Comparison of ENCODE assay signal across 8 cellular contexts in genomic region chr17:60526726-60527125, GRCh38. TPM values are rescaled to one million over a fixed set of nuclear protein-coding genes. Genes with fewer than 3 reads are reported as not detected.
DNase-seq lines count a peak whose midpoint lies in the region; ATAC-seq and TF ChIP-seq lines count a peak whose summit lies in the region.

No MANE protein-coding gene starts in this region.

- peak overlapping the region; percentile 88 for H3K4me3 Mint-ChIP-seq in GM23338

- no peaks in the 10 kb centered on the region; the same call in 2 of the 3 replicates for H3K9me3 Mint-ChIP-seq in GM23338

- no peaks in the 10 kb centered on the region for H3K36me3 ChIP-seq in GM23338 (ENCODE audit: insufficient read depth)
- H3K36me3 ChIP-seq in SU-DHL-6 (ENCODE audit: low read length), result no peaks in the 10 kb centered on the region

- peak overlapping the region; percentile 98 for H3K27ac Mint-ChIP-seq in GM23338

- peak; percentile 19 for DNase-seq in GM23338 (ENCODE audit: low spot score)
- DNase-seq in foreskin fibroblast, result peak in 1 of 2 donors; percentile 38
- no peak for DNase-seq in skeletal muscle cell (ENCODE audit: low read depth)
- DNase-seq in NCI-H1048 (lab: John Stamatoyannopoulos, UW), result no peak

- H3K27me3 Mint-ChIP-seq in GM23338 (ENCODE audit: insufficient read depth, low read depth, poor library complexity), result peaks cover 6% of the 10 kb centered on the region

- H2AFZ ChIP-seq in GM23338 (peak overlapping the region; percentile 86), SU-DHL-6 (ENCODE audit: low read depth, low read length, severe bottlenecking) (peak overlapping the region; percentile 99)

- peaks cover 54% of the 10 kb centered on the region for H3K79me2 ChIP-seq in GM23338 (replicated peaks; ENCODE audit: insufficient read depth)
- H3K79me2 ChIP-seq in SU-DHL-6 (ENCODE audit: insufficient read depth, low read length), result peaks cover 52% of the 10 kb centered on the region

- H3K9ac ChIP-seq in SU-DHL-6 (ENCODE audit: low read length), result peak overlapping the region; percentile 99

- peaks cover 20% of the 10 kb centered on the region for H3K36me3 Mint-ChIP-seq in GM23338 (ENCODE audit: low read depth)

- ATAC-seq in GM23338 (no peak), HG03045 (IDR thresholded peaks at IDR 0.05; ENCODE audit: unreplicated experiment) (no peak), HG02981 (IDR thresholded peaks at IDR 0.05; ENCODE audit: unreplicated experiment) (no peak), HG02938 (IDR thresholded peaks at IDR 0.05; ENCODE audit: unreplicated experiment) (no peak)

- no peaks in the 10 kb centered on the region for H3K9me3 ChIP-seq in SU-DHL-6 (ENCODE audit: insufficient read depth, low read length)

- H4K20me1 ChIP-seq in GM23338 (replicated peaks; ENCODE audit: insufficient read depth), result peaks cover 15% of the 10 kb centered on the region; the same call in 1 of the 2 replicates
- no peaks in the 10 kb centered on the region for H4K20me1 ChIP-seq in SU-DHL-6 (ENCODE audit: low read depth, low read length)

- peaks cover 11% of the 10 kb centered on the region for H3K4me1 ChIP-seq in GM23338 (ENCODE audit: insufficient read depth)

- H3K4me2 ChIP-seq in GM23338, result peak overlapping the region; percentile 97
- peak overlapping the region; percentile 96 for H3K4me2 ChIP-seq in SU-DHL-6 (ENCODE audit: low read depth, low read length, poor library complexity, severe bottlenecking)

- H3F3A ChIP-seq in GM23338 (replicated peaks; ENCODE audit: low read depth) (no peaks in the 10 kb centered on the region), SU-DHL-6 (ENCODE audit: insufficient read depth) (no peaks in the 10 kb centered on the region; the same call in 1 of the 2 replicates)

- H3K27ac ChIP-seq in GM23338 (ENCODE audit: low read depth), result peak overlapping the region; percentile 98; the same call in 1 of the 2 replicates
- H3K27ac ChIP-seq in SU-DHL-6 (ENCODE audit: low read depth, low read length), result no peak overlapping the region

- H3K4me3 ChIP-seq in GM23338, result peak overlapping the region; percentile 97
- H3K4me3 ChIP-seq in SU-DHL-6 (ENCODE audit: insufficient read depth, low read length, poor library complexity, severe bottlenecking), result peak overlapping the region; percentile 98
- peak overlapping the region; percentile 90 to 94 for H3K4me3 ChIP-seq in foreskin fibroblast (ENCODE audit: low read depth in 1 of 2, low read length in 2 of 2)
- peak overlapping the region; percentile 99 for H3K4me3 ChIP-seq in skeletal muscle cell (ENCODE audit: low read depth, low read length)

- peaks cover 5% of the 10 kb centered on the region; the same call in 2 of the 3 replicates for H3K4me1 Mint-ChIP-seq in GM23338

- TF ChIP-seq CTCF in GM23338 (conservative IDR thresholded peaks at IDR 0.05; ENCODE audit: low read depth in 2 of 2) (no peak), SU-DHL-6 (IDR thresholded peaks at IDR 0.05; ENCODE audit: insufficient read depth, low read length, poor library complexity, severe bottlenecking) (no peak), foreskin fibroblast (IDR thresholded peaks at IDR 0.05; ENCODE audit: low read depth, low read length) (no peak)

- H3K27me3 ChIP-seq in GM23338 (ENCODE audit: insufficient read depth) (no peaks in the 10 kb centered on the region), SU-DHL-6 (ENCODE audit: low read length) (no peaks in the 10 kb centered on the region)

- H3K9me2 ChIP-seq in GM23338 (ENCODE audit: insufficient read depth), result 0 out of 2 replicates have a peak, but pooled peaks cover 1% of the 10 kb centered on the region
- no peaks in the 10 kb centered on the region for H3K9me2 ChIP-seq in SU-DHL-6 (replicated peaks; ENCODE audit: insufficient read depth, low read length)

TF ChIP-seq in GM23338, 12 proteins besides CTCF, POLR2A, EP300 and RAD21 (continues in another document):
- TF ChIP-seq ZNF114 (CRISPR knock-in tag; IDR thresholded peaks at IDR 0.05) (no peak), JUNB (IDR thresholded peaks at IDR 0.05; ENCODE audit: unreplicated experiment) (no peak), STAT1 (IDR thresholded peaks at IDR 0.05; ENCODE audit: unreplicated experiment) (no peak), ZNF331 (CRISPR knock-in tag; IDR thresholded peaks at IDR 0.05; ENCODE audit: low read depth) (no peak), ETS1 (IDR thresholded peaks at IDR 0.05) (no peak), CREB1 (CRISPR knock-in tag; IDR thresholded peaks at IDR 0.05; ENCODE audit: low read depth) (no peak), POLR2AphosphoS5 (IDR thresholded peaks at IDR 0.05; ENCODE audit: low read depth) (no peak), EZH2 (IDR thresholded peaks at IDR 0.05; ENCODE audit: low read depth, unreplicated experiment) (no peak), NANOG (IDR thresholded peaks at IDR 0.05; ENCODE audit: borderline replicate concordance) (no peak), EZH2phosphoT487 (IDR thresholded peaks at IDR 0.05; ENCODE audit: unreplicated experiment) (no peak)
- TF ChIP-seq, protein P1, sequence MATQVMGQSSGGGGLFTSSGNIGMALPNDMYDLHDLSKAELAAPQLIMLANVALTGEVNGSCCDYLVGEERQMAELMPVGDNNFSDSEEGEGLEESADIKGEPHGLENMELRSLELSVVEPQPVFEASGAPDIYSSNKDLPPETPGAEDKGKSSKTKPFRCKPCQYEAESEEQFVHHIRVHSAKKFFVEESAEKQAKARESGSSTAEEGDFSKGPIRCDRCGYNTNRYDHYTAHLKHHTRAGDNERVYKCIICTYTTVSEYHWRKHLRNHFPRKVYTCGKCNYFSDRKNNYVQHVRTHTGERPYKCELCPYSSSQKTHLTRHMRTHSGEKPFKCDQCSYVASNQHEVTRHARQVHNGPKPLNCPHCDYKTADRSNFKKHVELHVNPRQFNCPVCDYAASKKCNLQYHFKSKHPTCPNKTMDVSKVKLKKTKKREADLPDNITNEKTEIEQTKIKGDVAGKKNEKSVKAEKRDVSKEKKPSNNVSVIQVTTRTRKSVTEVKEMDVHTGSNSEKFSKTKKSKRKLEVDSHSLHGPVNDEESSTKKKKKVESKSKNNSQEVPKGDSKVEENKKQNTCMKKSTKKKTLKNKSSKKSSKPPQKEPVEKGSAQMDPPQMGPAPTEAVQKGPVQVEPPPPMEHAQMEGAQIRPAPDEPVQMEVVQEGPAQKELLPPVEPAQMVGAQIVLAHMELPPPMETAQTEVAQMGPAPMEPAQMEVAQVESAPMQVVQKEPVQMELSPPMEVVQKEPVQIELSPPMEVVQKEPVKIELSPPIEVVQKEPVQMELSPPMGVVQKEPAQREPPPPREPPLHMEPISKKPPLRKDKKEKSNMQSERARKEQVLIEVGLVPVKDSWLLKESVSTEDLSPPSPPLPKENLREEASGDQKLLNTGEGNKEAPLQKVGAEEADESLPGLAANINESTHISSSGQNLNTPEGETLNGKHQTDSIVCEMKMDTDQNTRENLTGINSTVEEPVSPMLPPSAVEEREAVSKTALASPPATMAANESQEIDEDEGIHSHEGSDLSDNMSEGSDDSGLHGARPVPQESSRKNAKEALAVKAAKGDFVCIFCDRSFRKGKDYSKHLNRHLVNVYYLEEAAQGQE (IDR thresholded peaks at IDR 0.05; ENCODE audit: unreplicated experiment), result no peak

RNA-seq across cellular contexts. Expression of gene APPBP2, which starts 0.7 kb away (rescaled TPM):
- total RNA-seq in GM23338 (2014; rRNA removed; shearing (Covaris generic)), result 14.3 and 15.0 TPM in 2 replicates
- 5.1 and 9.3 TPM in 2 replicates for polyA plus RNA-seq in GM23338 (2016; fragmentation: Nextera tagmentation; extraction: Ambion mirVana)
